In the genomic region with DNA sequence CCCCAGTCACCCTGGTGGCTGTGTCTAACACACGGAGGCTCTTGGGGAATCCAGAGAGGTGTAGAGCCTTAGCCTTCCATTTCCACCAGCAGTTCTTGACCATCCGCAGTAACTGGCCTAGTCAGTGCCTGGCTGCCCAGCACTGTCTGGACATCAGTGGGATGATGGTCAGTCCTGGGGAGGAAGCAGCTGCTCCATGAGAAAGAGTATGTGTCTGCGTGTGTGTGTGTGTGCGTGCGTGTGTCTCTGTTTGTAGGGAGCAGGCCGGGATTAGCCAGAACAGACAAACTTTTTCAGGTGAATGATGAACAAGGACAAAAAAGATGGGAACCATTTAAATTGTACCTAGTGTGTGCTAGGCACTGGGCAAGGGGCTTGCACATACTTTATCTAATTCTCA, we compare ENCODE assay signal across 31 cellular contexts.
"Had no signal": no experiment of that assay in that cellular context is flagged by ENCODE, and none has a peak within 500 bp of the region (broad histone marks: within the 10 kb centered on the region; RNA-seq: fewer than 3 reads in every experiment).

No MANE protein-coding gene starts in this region.

- H3K36me3 ChIP-seq: adrenal gland, cardiac muscle cell, heart left ventricle had no signal

- H3K4me3 ChIP-seq: adrenal gland, body of pancreas, cardiac muscle cell, coronary artery, dorsolateral prefrontal cortex, heart left ventricle had no signal

- ATAC-seq: activated CD4-positive, alpha-beta T cell treated with anti-CD3 and anti-CD28 coated beads for 36 hours; activated CD8-positive, alpha-beta memory T cell treated with anti-CD3 and anti-CD28 coated beads, Interleukin-2, amount 10 ng/mL, durations not matched to agents 7 days and 5 days; activated CD8-positive, alpha-beta T cell treated with anti-CD3 and anti-CD28 coated beads, Interleukin-2, amount 10 ng/mL, durations not matched to agents 7 days and 5 days; activated naive CD8-positive, alpha-beta T cell treated with anti-CD3 and anti-CD28 coated beads, Interleukin-2, amount 50 U/mL, for 24 hours; activated T-cell treated with anti-CD3 and anti-CD28 coated beads, Interleukin-2, amount 50 U/mL, for 72 hours; body of pancreas; esophagus mucosa; heart left ventricle; T-helper 17 cell had no signal

- H3K9me3 ChIP-seq: adrenal gland, body of pancreas, heart left ventricle had no signal

- H3K36me3 Mint-ChIP-seq: activated CD4-positive, alpha-beta memory T cell treated with anti-CD3 and anti-CD28 coated beads for 36 hours; activated CD8-positive, alpha-beta memory T cell treated with anti-CD3 and anti-CD28 coated beads, Interleukin-2, amount 10 ng/mL, durations not matched to agents 7 days and 5 days; activated naive CD4-positive, alpha-beta T cell treated with anti-CD3 and anti-CD28 coated beads, Interleukin-2, amount 50 U/mL, for 24 hours; activated naive CD8-positive, alpha-beta T cell treated with anti-CD3 and anti-CD28 coated beads for 36 hours had no signal

- H3K4me1 ChIP-seq: adrenal gland, body of pancreas, heart left ventricle had no signal

- H3K4me1 Mint-ChIP-seq: activated CD4-positive, alpha-beta T cell treated with anti-CD3 and anti-CD28 coated beads for 36 hours; activated CD4-positive, alpha-beta T cell treated with anti-CD3 and anti-CD28 coated beads, Interleukin-2, amount 10 ng/mL, durations not matched to agents 24 days and 14 days; activated CD8-positive, alpha-beta memory T cell treated with anti-CD3 and anti-CD28 coated beads, Interleukin-2, amount 10 ng/mL, durations not matched to agents 7 days and 5 days; activated naive CD4-positive, alpha-beta T cell treated with anti-CD3 and anti-CD28 coated beads, Interleukin-2, amount 50 U/mL, for 24 hours; activated naive CD8-positive, alpha-beta T cell treated with anti-CD3 and anti-CD28 coated beads for 36 hours; activated naive CD8-positive, alpha-beta T cell treated with anti-CD3 and anti-CD28 coated beads, Interleukin-2, amount 50 U/mL, for 24 hours; central memory CD8-positive, alpha-beta T cell had no signal

- H3K27me3 Mint-ChIP-seq: activated CD4-positive, alpha-beta memory T cell treated with anti-CD3 and anti-CD28 coated beads for 36 hours; activated CD4-positive, alpha-beta T cell treated with anti-CD3 and anti-CD28 coated beads for 36 hours; activated T-cell treated with anti-CD3 and anti-CD28 coated beads, Interleukin-2, amount 50 U/mL, for 24 hours; central memory CD8-positive, alpha-beta T cell had no signal

- H3K9me3 Mint-ChIP-seq: activated CD4-positive, alpha-beta memory T cell treated with anti-CD3 and anti-CD28 coated beads for 36 hours; activated CD4-positive, alpha-beta T cell treated with anti-CD3 and anti-CD28 coated beads, Interleukin-2, amount 10 ng/mL, durations not matched to agents 24 days and 14 days; activated naive CD4-positive, alpha-beta T cell treated with anti-CD3 and anti-CD28 coated beads for 36 hours; activated naive CD4-positive, alpha-beta T cell treated with anti-CD3 and anti-CD28 coated beads, Interleukin-2, amount 50 U/mL, for 24 hours; activated naive CD8-positive, alpha-beta T cell treated with anti-CD3 and anti-CD28 coated beads for 36 hours; activated naive CD8-positive, alpha-beta T cell treated with anti-CD3 and anti-CD28 coated beads, Interleukin-2, amount 50 U/mL, for 24 hours; activated T-cell treated with anti-CD3 and anti-CD28 coated beads, Interleukin-2, amount 50 U/mL, for 24 hours; activated T-cell treated with anti-CD3 and anti-CD28 coated beads, Interleukin-2, amount 50 U/mL, for 72 hours; central memory CD8-positive, alpha-beta T cell; dendritic cell treated with granulocyte-macrophage colony-stimulating factor and Interleukin-4, amounts not matched to agents 40 ng/mL and 50 ng/mL, for 4 days; endodermal cell; T-helper 2 cell treated with Interferon-gamma antibody and Interleukin-4, amounts not matched to agents 5 μg/mL and 100 μg/mL, for 36 hours had no signal

- H3K27ac Mint-ChIP-seq: activated CD4-positive, alpha-beta memory T cell treated with anti-CD3 and anti-CD28 coated beads for 36 hours; activated CD4-positive, alpha-beta T cell treated with anti-CD3 and anti-CD28 coated beads for 36 hours; activated CD4-positive, alpha-beta T cell treated with anti-CD3 and anti-CD28 coated beads, Interleukin-2, amount 10 ng/mL, durations not matched to agents 24 days and 14 days; activated CD8-positive, alpha-beta memory T cell treated with anti-CD3 and anti-CD28 coated beads, Interleukin-2, amount 10 ng/mL, durations not matched to agents 7 days and 5 days; activated CD8-positive, alpha-beta T cell treated with anti-CD3 and anti-CD28 coated beads, Interleukin-2, amount 10 ng/mL, durations not matched to agents 7 days and 5 days; activated naive CD4-positive, alpha-beta T cell treated with anti-CD3 and anti-CD28 coated beads for 36 hours; activated naive CD4-positive, alpha-beta T cell treated with anti-CD3 and anti-CD28 coated beads, Interleukin-2, amount 50 U/mL, for 24 hours; activated naive CD8-positive, alpha-beta T cell treated with anti-CD3 and anti-CD28 coated beads for 36 hours; activated naive CD8-positive, alpha-beta T cell treated with anti-CD3 and anti-CD28 coated beads, Interleukin-2, amount 50 U/mL, for 24 hours; activated T-cell treated with anti-CD3 and anti-CD28 coated beads, Interleukin-2, amount 50 U/mL, for 24 hours; activated T-cell treated with anti-CD3 and anti-CD28 coated beads, Interleukin-2, amount 50 U/mL, for 72 hours; dendritic cell treated with granulocyte-macrophage colony-stimulating factor and Interleukin-4, amounts not matched to agents 40 ng/mL and 50 ng/mL, for 4 days; endodermal cell; T-helper 17 cell; T-helper 2 cell treated with Interferon-gamma antibody and Interleukin-4, amounts not matched to agents 5 μg/mL and 100 μg/mL, for 36 hours had no signal

- DNase-seq: activated CD4-positive, alpha-beta memory T cell treated with anti-CD3 and anti-CD28 coated beads for 36 hours; activated CD4-positive, alpha-beta T cell treated with anti-CD3 and anti-CD28 coated beads for 36 hours; activated CD4-positive, alpha-beta T cell treated with anti-CD3 and anti-CD28 coated beads, Interleukin-2, amount 10 ng/mL, durations not matched to agents 24 days and 14 days; activated CD4-positive, CD25-positive, alpha-beta regulatory T cell; activated CD4-positive, CD25-positive, alpha-beta regulatory T cell treated with anti-CD3 and anti-CD28 coated beads, Interleukin-2, amount 50 U/mL, for 72 hours; activated CD8-positive, alpha-beta memory T cell treated with anti-CD3 and anti-CD28 coated beads, Interleukin-2, amount 10 ng/mL, durations not matched to agents 7 days and 5 days; activated CD8-positive, alpha-beta memory T cell treated with anti-CD3 and anti-CD28 coated beads, Interleukin-2, amount 50 U/mL, for 4 hours; activated CD8-positive, alpha-beta T cell treated with anti-CD3 and anti-CD28 coated beads, Interleukin-2, amount 10 ng/mL, durations not matched to agents 7 days and 5 days; activated naive CD4-positive, alpha-beta T cell treated with anti-CD3 and anti-CD28 coated beads for 36 hours; activated naive CD8-positive, alpha-beta T cell treated with anti-CD3 and anti-CD28 coated beads for 36 hours; activated naive CD8-positive, alpha-beta T cell treated with anti-CD3 and anti-CD28 coated beads, Interleukin-2, amount 50 U/mL, for 24 hours; activated T-cell treated with anti-CD3 and anti-CD28 coated beads for 4 hours; activated T-cell treated with anti-CD3 and anti-CD28 coated beads, Interleukin-2, amount 50 U/mL, for 24 hours; activated T-cell treated with anti-CD3 and anti-CD28 coated beads, Interleukin-2, amount 50 U/mL, for 72 hours; adrenal gland; body of pancreas; dorsolateral prefrontal cortex; effector memory CD4-positive, alpha-beta T cell; endodermal cell; foreskin fibroblast; T-helper 1 cell; T-helper 17 cell; T1000 had no signal

- H3K27ac ChIP-seq: adrenal gland, body of pancreas, cardiac muscle cell, coronary artery, dorsolateral prefrontal cortex, heart left ventricle had no signal

- H3K27me3 ChIP-seq: adrenal gland, body of pancreas, cardiac muscle cell had no signal

- H3K4me3 Mint-ChIP-seq: activated CD4-positive, alpha-beta memory T cell treated with anti-CD3 and anti-CD28 coated beads for 36 hours; activated CD4-positive, alpha-beta T cell treated with anti-CD3 and anti-CD28 coated beads for 36 hours; activated CD4-positive, alpha-beta T cell treated with anti-CD3 and anti-CD28 coated beads, Interleukin-2, amount 10 ng/mL, durations not matched to agents 24 days and 14 days; activated CD8-positive, alpha-beta memory T cell treated with anti-CD3 and anti-CD28 coated beads, Interleukin-2, amount 10 ng/mL, durations not matched to agents 7 days and 5 days; activated CD8-positive, alpha-beta T cell treated with anti-CD3 and anti-CD28 coated beads, Interleukin-2, amount 10 ng/mL, durations not matched to agents 7 days and 5 days; activated naive CD4-positive, alpha-beta T cell treated with anti-CD3 and anti-CD28 coated beads for 36 hours; activated naive CD4-positive, alpha-beta T cell treated with anti-CD3 and anti-CD28 coated beads, Interleukin-2, amount 50 U/mL, for 24 hours; activated naive CD8-positive, alpha-beta T cell treated with anti-CD3 and anti-CD28 coated beads for 36 hours; activated naive CD8-positive, alpha-beta T cell treated with anti-CD3 and anti-CD28 coated beads, Interleukin-2, amount 50 U/mL, for 24 hours; activated T-cell treated with anti-CD3 and anti-CD28 coated beads, Interleukin-2, amount 50 U/mL, for 24 hours; activated T-cell treated with anti-CD3 and anti-CD28 coated beads, Interleukin-2, amount 50 U/mL, for 72 hours; central memory CD8-positive, alpha-beta T cell; dendritic cell treated with granulocyte-macrophage colony-stimulating factor and Interleukin-4, amounts not matched to agents 40 ng/mL and 50 ng/mL, for 4 days; endodermal cell; T-helper 17 cell; T-helper 2 cell treated with Interferon-gamma antibody and Interleukin-4, amounts not matched to agents 5 μg/mL and 100 μg/mL, for 36 hours had no signal
